In genomic region chr1:229341811-229342304, GRCh38 we compare ENCODE assay signal across 8 cellular contexts. TPM values are rescaled to one million over a fixed set of nuclear protein-coding genes. Genes with fewer than 3 reads are reported as not detected.
DNase-seq lines count a peak whose midpoint lies in the region; ATAC-seq and TF ChIP-seq lines count a peak whose summit lies in the region.

No MANE protein-coding gene starts in this region.

- H2AFZ ChIP-seq in fibroblast of lung (ENCODE audit: low read length) (peak overlapping the region; percentile 90), neural progenitor cell (replicated peaks) (peak overlapping the region; percentile 73)

- no peaks in the 10 kb centered on the region for H3K9me3 Mint-ChIP-seq in IgD-negative memory B cell
- peaks cover 5% of the 10 kb centered on the region for H3K9me3 Mint-ChIP-seq in neural progenitor cell

- no peaks in the 10 kb centered on the region for H4K20me1 ChIP-seq in fibroblast of lung (ENCODE audit: control insufficient read depth, extremely low read depth, insufficient read depth, low read length)
- peaks cover 43% of the 10 kb centered on the region for H4K20me1 ChIP-seq in neural progenitor cell (ENCODE audit: low read depth)

- DNase-seq in GM06990 (ENCODE audit: extremely low read depth, insufficient read length), result no peak
- DNase-seq in T-helper 17 cell, result no peak
- peak in 1 of 2 donors; percentile 22 for DNase-seq in fibroblast of lung (ENCODE audit: low read depth in 2 of 2)
- DNase-seq in neural progenitor cell (ENCODE audit: low spot score), result no peak
- DNase-seq in GM19238 (ENCODE audit: insufficient read length, low spot score), result no peak
- no peak for DNase-seq in GM10266 (ENCODE audit: extremely low spot score)

- H3K27me3 ChIP-seq in GM06990 (replicated peaks; ENCODE audit: control insufficient read depth, insufficient read depth, low read length), result peaks cover 1% of the 10 kb centered on the region; the same call in 1 of the 2 replicates
- peaks cover 3% of the 10 kb centered on the region for H3K27me3 ChIP-seq in fibroblast of lung (ENCODE audit: control insufficient read depth, insufficient read depth, low read length)
- H3K27me3 ChIP-seq in neural progenitor cell, result peaks cover 21% of the 10 kb centered on the region

- H3K9me3 ChIP-seq in T-helper 17 cell (ENCODE audit: control insufficient read depth, low read length, poor library complexity, severe bottlenecking) (no peaks in the 10 kb centered on the region), fibroblast of lung (ENCODE audit: control insufficient read depth, insufficient read depth, low read depth, low read length) (no peaks in the 10 kb centered on the region), neural progenitor cell (ENCODE audit: low read depth) (no peaks in the 10 kb centered on the region)

- H3K79me2 ChIP-seq in fibroblast of lung (ENCODE audit: control insufficient read depth, insufficient read depth, low read length), result peaks cover 16% of the 10 kb centered on the region
- peaks cover 45% of the 10 kb centered on the region for H3K79me2 ChIP-seq in neural progenitor cell (ENCODE audit: low read depth)

- peaks cover 6% of the 10 kb centered on the region for H3K4me1 ChIP-seq in fibroblast of lung (ENCODE audit: control insufficient read depth, extremely low read depth, insufficient read depth, low read length)
- peaks cover 20% of the 10 kb centered on the region for H3K4me1 ChIP-seq in neural progenitor cell

- H3F3A ChIP-seq in neural progenitor cell (ENCODE audit: low read depth), result peaks cover 34% of the 10 kb centered on the region

- peak overlapping the region; percentile 93 for H3K4me2 ChIP-seq in fibroblast of lung (ENCODE audit: extremely low read depth, insufficient read depth, low read length)
- H3K4me2 ChIP-seq in neural progenitor cell, result peak overlapping the region; percentile 95

- H3K27me3 Mint-ChIP-seq in IgD-negative memory B cell, result peaks cover 9% of the 10 kb centered on the region
- peaks cover 4% of the 10 kb centered on the region for H3K27me3 Mint-ChIP-seq in T-helper 17 cell
- H3K27me3 Mint-ChIP-seq in neural progenitor cell (ENCODE audit: insufficient read depth, low read depth), result peaks cover 12% of the 10 kb centered on the region

- H3K4me3 Mint-ChIP-seq in IgD-negative memory B cell (peak overlapping the region; percentile 88 to 97 (median 92)), T-helper 17 cell (peak overlapping the region; percentile 97), neural progenitor cell (peak overlapping the region; percentile 99)

- H3K27ac Mint-ChIP-seq in IgD-negative memory B cell (peak overlapping the region; percentile 80 to 82 (median 81)), T-helper 17 cell (peak overlapping the region; percentile 98), neural progenitor cell (peak overlapping the region; percentile 95)

- H3K9ac ChIP-seq in fibroblast of lung (ENCODE audit: insufficient read depth, low read length) (peak overlapping the region; percentile 51), neural progenitor cell (peak overlapping the region; percentile 31)

- peak; percentile 26 for ATAC-seq in GM21619 (IDR thresholded peaks at IDR 0.05; ENCODE audit: unreplicated experiment)
- ATAC-seq in T-helper 17 cell, result peak; percentile 22

- H3K36me3 ChIP-seq in GM06990 (ENCODE audit: control insufficient read depth, insufficient read depth, low read length), result no peaks in the 10 kb centered on the region
- H3K36me3 ChIP-seq in fibroblast of lung (ENCODE audit: control insufficient read depth, insufficient read depth, low read length), result no peaks in the 10 kb centered on the region
- H3K36me3 ChIP-seq in neural progenitor cell, result no peaks in the 10 kb centered on the region

- H3K4me3 ChIP-seq in GM06990 (replicated peaks; ENCODE audit: low read depth, low read length), result peak overlapping the region; percentile 80
- peak overlapping the region; percentile 78 to 88 (median 81) for H3K4me3 ChIP-seq in fibroblast of lung (replicated peaks in 1 of 4; ENCODE audit: control extremely low read depth in 1 of 4, insufficient read depth in 1 of 4, low read depth in 3 of 4, low read length in 4 of 4)
- H3K4me3 ChIP-seq in neural progenitor cell, result peak overlapping the region; percentile 88

- TF ChIP-seq CTCF in GM06990 (IDR thresholded peaks at IDR 0.05; ENCODE audit: insufficient read depth, low read length, poor library complexity, severe bottlenecking), result no peak
- TF ChIP-seq CTCF in fibroblast of lung (conservative IDR thresholded peaks at IDR 0.05 in 1 of 2, IDR thresholded peaks at IDR 0.05 in 1 of 2; ENCODE audit: low read depth in 1 of 2, low read length in 2 of 2), result no peak
- no peak for TF ChIP-seq CTCF in neural progenitor cell (IDR thresholded peaks at IDR 0.05)
- TF ChIP-seq CTCF in GM10266 (IDR thresholded peaks at IDR 0.05; ENCODE audit: control insufficient read depth, insufficient read depth, low read depth, missing control alignments), result no peak

- H3K36me3 Mint-ChIP-seq in IgD-negative memory B cell, result peaks cover 3% of the 10 kb centered on the region
- H3K36me3 Mint-ChIP-seq in T-helper 17 cell (ENCODE audit: low read depth), result peaks cover 6% of the 10 kb centered on the region
- H3K36me3 Mint-ChIP-seq in neural progenitor cell, result peaks cover 2% of the 10 kb centered on the region

- H3K4me1 Mint-ChIP-seq in IgD-negative memory B cell (peaks cover 28 to 50% (median 33%) of the 10 kb centered on the region in 3 donors), T-helper 17 cell (peaks cover 52% of the 10 kb centered on the region), neural progenitor cell (peaks cover 28% of the 10 kb centered on the region)

- H3K27ac ChIP-seq in fibroblast of lung (ENCODE audit: insufficient read depth, low read length) (peak overlapping the region; percentile 47), neural progenitor cell (peak overlapping the region; percentile 83)

RNA-seq across cellular contexts. Expression of gene CCSAP, which starts 1.0 kb away (rescaled TPM):
- polyA plus RNA-seq in IgD-negative memory B cell (2.2 TPM), fibroblast of lung (4.3 and 4.4 TPM in 2 replicates)
- total RNA-seq in T-helper 17 cell (10 to 100 TPM; 29.0 to 33.1 TPM), fibroblast of lung (5.4 and 6.9 TPM in 2 replicates), neural progenitor cell (ENCODE audit: low replicate concordance) (19.6 and 34.4 TPM in 2 replicates)
- 3.0 and 3.3 TPM in 2 replicates for polyA plus RNA-seq in fibroblast of lung (2012)
- 1.0 and 1.6 TPM in 2 replicates for polyA minus RNA-seq in fibroblast of lung (ENCODE audit: low replicate concordance)
